ENCODE assay signal across 9 cellular contexts in genomic region chr3:183265713-183266417, GRCh38. TPM values are rescaled to one million over a fixed set of nuclear protein-coding genes. Genes with fewer than 3 reads are reported as not detected.
A peak's percentile ranks its signal among the peaks of the same experiment; 100 is the strongest.
DNase-seq lines count a peak whose midpoint lies in the region; TF ChIP-seq lines count a peak whose summit lies in the region.
"Had no signal": no experiment of that assay in that cellular context is flagged by ENCODE, and none has a peak within 500 bp of the region (broad histone marks: within the 10 kb centered on the region; RNA-seq: fewer than 3 reads in every experiment).

No MANE protein-coding gene starts in this region.

- H3K4me1 Mint-ChIP-seq in activated CD4-positive, alpha-beta memory T cell treated with anti-CD3 and anti-CD28 coated beads for 36 hours (ENCODE audit: low read depth), result peaks cover 1% of the 10 kb centered on the region

- no peak for TF ChIP-seq POLR2A in erythroblast (IDR thresholded peaks at IDR 0.05; ENCODE audit: low read length)

- no peaks in the 10 kb centered on the region for H3K9me3 Mint-ChIP-seq in activated CD4-positive, alpha-beta memory T cell treated with anti-CD3 and anti-CD28 coated beads for 36 hours
- H3K9me3 Mint-ChIP-seq: neural crest cell had no signal

- peak overlapping the region; percentile 61 for H3K27ac ChIP-seq in left ventricle myocardium inferior (replicated peaks)

- no peaks in the 10 kb centered on the region for H3K27me3 ChIP-seq in left ventricle myocardium inferior (ENCODE audit: low read depth)

- peak overlapping the region; percentile 22 for H3K4me3 ChIP-seq in left ventricle myocardium inferior

- peaks cover 14% of the 10 kb centered on the region for H3K36me3 ChIP-seq in left ventricle myocardium inferior

- H3K4me3 Mint-ChIP-seq in activated CD4-positive, alpha-beta memory T cell treated with anti-CD3 and anti-CD28 coated beads for 36 hours, result peak overlapping the region; percentile 25
- H3K4me3 Mint-ChIP-seq: neural crest cell had no signal

- no peak overlapping the region for H3K27ac Mint-ChIP-seq in activated CD4-positive, alpha-beta memory T cell treated with anti-CD3 and anti-CD28 coated beads for 36 hours

- intact Hi-C loops in activated CD4-positive, alpha-beta memory T cell treated with anti-CD3 and anti-CD28 coated beads for 36 hours (cut with micrococcal nuclease), result loop anchor here (1.0 to 5.0 kb wide), 7 partner anchors 13 to 371 kb away; partner anchors contain the start of genes B3GNT5 and KLHL24
- intact Hi-C loops in left ventricle myocardium inferior (cut with micrococcal nuclease), result no loop called here

- H3K4me1 ChIP-seq in left ventricle myocardium inferior, result peaks cover 13% of the 10 kb centered on the region

- H3K36me3 Mint-ChIP-seq in activated CD4-positive, alpha-beta memory T cell treated with anti-CD3 and anti-CD28 coated beads for 36 hours, result peaks cover 11% of the 10 kb centered on the region

- TF ChIP-seq CTCF in left ventricle myocardium inferior (IDR thresholded peaks at IDR 0.05; ENCODE audit: borderline replicate concordance), result no peak

- DNase-seq in NCI-H510A treated with DMSO at 0.1 percent for 48 hours (lab: John Stamatoyannopoulos, UW), result peak; percentile 29
- no peak for DNase-seq in NCI-H510A (lab: John Stamatoyannopoulos, UW)
- DNase-seq in activated CD4-positive, alpha-beta memory T cell treated with anti-CD3 and anti-CD28 coated beads for 36 hours, result peak; percentile 71
- no peak for DNase-seq in left ventricle myocardium inferior
- peak; percentile 71 for DNase-seq in stimulated activated CD4-positive, alpha-beta T cell treated with anti-CD3 and anti-CD28 coated beads, Interleukin-4, amount 100 ng/mL, for 24 hours
- DNase-seq in NCI-H1694 treated with DMSO at 0.1 percent for 48 hours (lab: John Stamatoyannopoulos, UW), result no peak
- no peak for DNase-seq in NCI-H2227 treated with DMSO at 0.1 percent for 48 hours (lab: John Stamatoyannopoulos, UW)
- no peak for DNase-seq in erythroblast (lab: John Stamatoyannopoulos, UW)

- POLR2A ChIA-PET in activated CD4-positive, alpha-beta memory T cell treated with anti-CD3 and anti-CD28 coated beads for 36 hours (lab: Charles Lee), result interaction anchor here (0.7 to 1.8 kb wide), 4 partner anchors 11 to 58 kb away, joined by 3 to 29 read pairs (median 5); partner anchors contain the start of gene B3GNT5

- CTCF ChIA-PET in activated CD4-positive, alpha-beta memory T cell treated with anti-CD3 and anti-CD28 coated beads for 36 hours (lab: Charles Lee), result interaction anchor here (0.8 to 1.8 kb wide), 7 partner anchors 13 to 119 kb away, joined by 3 to 11 read pairs (median 5); partner anchors contain the start of gene B3GNT5

- no peaks in the 10 kb centered on the region for H3K27me3 Mint-ChIP-seq in activated CD4-positive, alpha-beta memory T cell treated with anti-CD3 and anti-CD28 coated beads for 36 hours

- no peaks in the 10 kb centered on the region for H3K9me3 ChIP-seq in left ventricle myocardium inferior (replicated peaks)

RNA-seq across cellular contexts. Expression of gene B3GNT5, which starts 12.8 kb away (rescaled TPM):
- 10 to 100 TPM; 12.7 to 12.9 TPM for total RNA-seq in activated CD4-positive, alpha-beta memory T cell treated with anti-CD3 and anti-CD28 coated beads for 36 hours
- 2.1 TPM for total RNA-seq in left ventricle myocardium inferior

Comparison
In these comparisons a context has a peak if more than half of its experiments do, and no peak if none do; other contexts are left out.
1. DNase-seq: peak in NCI-H510A treated with DMSO at 0.1 percent for 48 hours (single experiment), activated CD4-positive, alpha-beta memory T cell treated with anti-CD3 and anti-CD28 coated beads for 36 hours (single experiment) and stimulated activated CD4-positive, alpha-beta T cell treated with anti-CD3 and anti-CD28 coated beads, Interleukin-4, amount 100 ng/mL, for 24 hours (single experiment); none in NCI-H510A (single experiment), left ventricle myocardium inferior (single experiment), NCI-H1694 treated with DMSO at 0.1 percent for 48 hours (single experiment), NCI-H2227 treated with DMSO at 0.1 percent for 48 hours (single experiment) and erythroblast (0 of 2).